In genomic region chr7:99497771-99498545, GRCh38 we compare ENCODE assay signal across 8 cellular contexts. TPM values are rescaled to one million over a fixed set of nuclear protein-coding genes. Genes with fewer than 3 reads are reported as not detected.
DNase-seq lines count a peak whose midpoint lies in the region; ATAC-seq and TF ChIP-seq lines count a peak whose summit lies in the region.

No MANE protein-coding gene starts in this region.

- intact Hi-C loops in prostate gland (cut with DNase I) = no loop called here

- DNase-seq in Peyer's patch (no peak), epithelial cell of proximal tubule (ENCODE audit: low read depth) (no peak), prostate gland (ENCODE audit: low spot score) (no peak), NCI-H446 treated with DMSO at 0.1 percent for 48 hours (lab: John Stamatoyannopoulos, UW) (no peak), COLO829 (ENCODE audit: low spot score) (no peak), GM10248 (ENCODE audit: extremely low spot score) (no peak)

- H3K27ac ChIP-seq in Peyer's patch = peak overlapping the region in 1 of 4 donors; percentile 98
- no peak overlapping the region for H3K27ac ChIP-seq in prostate gland

- no peak for ATAC-seq in GM19467 (IDR thresholded peaks at IDR 0.05; ENCODE audit: unreplicated experiment)

- POLR2A ChIA-PET in GM10248 (lab: Yijun Ruan, JAX) = interaction anchor here (0.7 kb wide), 1 partner anchor 1390 kb away, joined by 3 read pairs; no protein-coding TSS in a partner anchor

- H3K4me1 ChIP-seq in Peyer's patch = peaks cover 2 to 26% (median 13%) of the 10 kb centered on the region in 4 donors
- H3K4me1 ChIP-seq in prostate gland (replicated peaks) = peaks cover 4% of the 10 kb centered on the region

- TF ChIP-seq POLR2A in Peyer's patch (IDR thresholded peaks at IDR 0.05) (no peak), prostate gland (IDR thresholded peaks at IDR 0.05) (no peak)

- CTCF ChIA-PET in GM10248 (lab: Yijun Ruan, JAX) = interaction anchor here (1.1 to 2.1 kb wide), 2 partner anchors 12 to 22 kb away, joined by 5 read pairs; no protein-coding TSS in a partner anchor

- H3K9me3 ChIP-seq in Peyer's patch (peaks cover 0 to 23% (median 7%) of the 10 kb centered on the region in 4 donors), prostate gland (no peaks in the 10 kb centered on the region)

- H3K27me3 ChIP-seq in Peyer's patch = no peaks in the 10 kb centered on the region
- H3K27me3 ChIP-seq in prostate gland (replicated peaks; ENCODE audit: insufficient read depth) = no peaks in the 10 kb centered on the region

- H3K36me3 ChIP-seq in Peyer's patch = peaks cover 0 to 38% (median 3%) of the 10 kb centered on the region in 3 donors
- H3K36me3 ChIP-seq in prostate gland = peaks cover 13 to 24% of the 10 kb centered on the region in 2 donors

- TF ChIP-seq CTCF in GM12875 (IDR thresholded peaks at IDR 0.05; ENCODE audit: borderline replicate concordance, insufficient read depth, low read depth, low read length) (no peak), Peyer's patch (IDR thresholded peaks at IDR 0.05) (no peak), epithelial cell of proximal tubule (conservative IDR thresholded peaks at IDR 0.05; ENCODE audit: low read depth, low read length) (no peak), prostate gland (IDR thresholded peaks at IDR 0.05) (no peak), GM10248 (IDR thresholded peaks at IDR 0.05; ENCODE audit: control extremely low read depth, extremely low read depth, low read depth, missing control alignments) (no peak)

- WGBS in prostate gland = 75% methylated on average over 6 of the region's 6 CpGs

- H3K4me3 ChIP-seq in GM12875 (ENCODE audit: low read depth, low read length) (peak overlapping the region; percentile 93), Peyer's patch (peak overlapping the region; percentile 73 to 98 (median 86)), epithelial cell of proximal tubule (ENCODE audit: low read depth, low read length) (peak overlapping the region; percentile 100), prostate gland (peak overlapping the region; percentile 85 to 90)

RNA-seq across cellular contexts. Expression of gene ZNF394, which starts 2.1 kb away (rescaled TPM):
- total RNA-seq in Peyer's patch (10 to 100 TPM; 37.3 to 71.8 (median 58.0) TPM), epithelial cell of proximal tubule (14.7 and 15.7 TPM in 2 replicates), prostate gland (10 to 100 TPM; 37.4 to 37.8 TPM)

RNA-seq across cellular contexts. Expression of gene ZKSCAN5, which starts 6.5 kb away (rescaled TPM):
- total RNA-seq in Peyer's patch = 10 to 100 TPM in 2 of 4 donors, 1 to 10 TPM in 2; 7.2 to 20.6 (median 11.7) TPM
- 7.7 and 8.2 TPM in 2 replicates for total RNA-seq in epithelial cell of proximal tubule
- total RNA-seq in prostate gland = 10 to 100 TPM in 1 of 2 donors, 1 to 10 TPM in 1; 7.8 to 13.2 TPM

RNA-seq across cellular contexts. Expression of gene ZNF789, which starts 25.3 kb away (rescaled TPM):
- total RNA-seq in Peyer's patch (10 to 100 TPM; 23.8 to 44.8 (median 36.8) TPM), epithelial cell of proximal tubule (10.7 and 11.6 TPM in 2 replicates), prostate gland (10 to 100 TPM; 20.6 to 25.2 TPM)

RNA-seq across cellular contexts. Expression of gene ATP5MF, which starts 32.0 kb away (rescaled TPM):
- 100 to 1,000 TPM; 352 to 597 (median 546) TPM for total RNA-seq in Peyer's patch
- 1,313 and 2,133 TPM in 2 replicates for total RNA-seq in epithelial cell of proximal tubule
- total RNA-seq in prostate gland = 100 to 1,000 TPM; 797 to 850 TPM

RNA-seq across cellular contexts. Expression of gene FAM200A, which starts 54.0 kb away (rescaled TPM):
- total RNA-seq in Peyer's patch (1 to 10 TPM; 2.2 to 4.2 (median 2.6) TPM), epithelial cell of proximal tubule (6.0 and 6.2 TPM in 2 replicates), prostate gland (10 to 100 TPM in 1 of 2 donors, 1 to 10 TPM in 1; 5.5 to 11.2 TPM)
